Comparison of ENCODE assay signal across 1 cellular context in the genomic region with DNA sequence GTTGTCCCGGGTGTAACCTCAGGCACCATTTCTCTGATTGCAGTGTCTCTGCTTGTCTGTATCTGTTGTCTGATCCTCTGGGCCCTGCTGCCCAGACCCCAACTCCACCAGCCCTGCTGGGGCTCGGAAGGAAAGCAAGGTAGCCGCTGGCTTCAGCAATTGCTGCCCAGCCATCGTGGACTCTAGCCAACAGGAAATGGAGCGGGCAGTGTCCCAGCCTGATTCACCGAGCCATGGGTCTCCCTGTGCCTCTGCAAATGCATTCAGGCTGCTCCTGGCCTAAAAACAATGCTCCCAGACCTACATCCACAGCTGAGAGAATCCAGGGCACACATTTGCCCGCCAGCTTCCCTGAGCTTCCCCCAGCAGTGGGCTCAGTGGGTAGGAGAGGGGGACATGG.
TF ChIP-seq lines count a peak whose summit lies in the region.

No MANE protein-coding gene starts in this region.

TF ChIP-seq in H1, 55 proteins besides CTCF, POLR2A, EP300 and RAD21:
- TF ChIP-seq CHD2 (IDR thresholded peaks at IDR 0.05; ENCODE audit: low read length) (no peak), YY1 (IDR thresholded peaks at IDR 0.05; ENCODE audit: low read depth, low read length) (no peak), BACH1 (IDR thresholded peaks at IDR 0.05; ENCODE audit: low read length) (no peak), GTF2F1 (IDR thresholded peaks at IDR 0.05; ENCODE audit: borderline replicate concordance, low read depth, low read length) (no peak), SP1 (IDR thresholded peaks at IDR 0.05; ENCODE audit: low read depth, low read length) (no peak), FOSL1 (IDR thresholded peaks at IDR 0.05; ENCODE audit: insufficient read depth, low read depth, low read length) (no peak), BRCA1 (IDR thresholded peaks at IDR 0.05; ENCODE audit: low read depth, low read length) (no peak), NANOG (IDR thresholded peaks at IDR 0.05; ENCODE audit: insufficient read depth, low read depth, low read length, poor library complexity, severe bottlenecking) (no peak), BCL11A (IDR thresholded peaks at IDR 0.05; ENCODE audit: low read depth in 2 of 2, low read length in 2 of 2) (no peak), SUZ12 (IDR thresholded peaks at IDR 0.05; ENCODE audit: low read length) (no peak), HDAC2 (IDR thresholded peaks at IDR 0.05; ENCODE audit: borderline replicate concordance in 1 of 2, low read depth in 2 of 2, low read length in 2 of 2) (no peak), HDAC6 (IDR thresholded peaks at IDR 0.05; ENCODE audit: low read depth, low read length) (no peak), TAF7 (optimal IDR thresholded peaks at IDR 0.05; ENCODE audit: borderline replicate concordance, low read depth, low read length) (no peak), ZNF274 (IDR thresholded peaks at IDR 0.05; ENCODE audit: borderline replicate concordance, extremely low read depth, low read length) (no peak), GABPA (IDR thresholded peaks at IDR 0.05; ENCODE audit: borderline replicate concordance, insufficient read depth, low read length) (no peak), SP4 (IDR thresholded peaks at IDR 0.05; ENCODE audit: low read length) (no peak), EZH2 (IDR thresholded peaks at IDR 0.05; ENCODE audit: low read depth, low read length, severe bottlenecking) (no peak), POLR2AphosphoS5 (IDR thresholded peaks at IDR 0.05; ENCODE audit: low read depth, low read length) (no peak), CEBPB (IDR thresholded peaks at IDR 0.05; ENCODE audit: low read depth, low read length) (no peak), CREB1 (IDR thresholded peaks at IDR 0.05) (no peak)
